In genomic region chr12:14841761-14842160, GRCh38 we compare ENCODE assay signal across 11 cellular contexts. TPM values are rescaled to one million over a fixed set of nuclear protein-coding genes. Genes with fewer than 3 reads are reported as not detected.
DNase-seq lines count a peak whose midpoint lies in the region; ATAC-seq and TF ChIP-seq lines count a peak whose summit lies in the region.
"Had no signal": no experiment of that assay in that cellular context is flagged by ENCODE, and none has a peak within 500 bp of the region (broad histone marks: within the 10 kb centered on the region; RNA-seq: fewer than 3 reads in every experiment).

No MANE protein-coding gene starts in this region.

- peak; percentile 78 for ATAC-seq in left lobe of liver
- no peak for ATAC-seq in HG03354 (IDR thresholded peaks at IDR 0.05; ENCODE audit: poor library complexity, severe bottlenecking, unreplicated experiment)
- ATAC-seq: natural killer cell had no signal

- no peak overlapping the region for H3K27ac Mint-ChIP-seq in endodermal cell
- H3K27ac Mint-ChIP-seq in T-helper 2 cell treated with Interferon-gamma antibody and Interleukin-4, amounts not matched to agents 5 μg/mL and 100 μg/mL, for 36 hours = no peak overlapping the region
- H3K27ac Mint-ChIP-seq: natural killer cell had no signal

- WGBS in endodermal cell (ENCODE audit: insufficient coverage in 1 of 2, insufficient read length in 1 of 2), 2 experiments = 84 to 100% methylated on average over 2 to 3 of the region's 3 CpGs
- whole genome bisulfite sequencing in tibial nerve, 2 donors = 24 to 30% methylated on average over 3 of the region's 3 CpGs

- H3K9me3 Mint-ChIP-seq in endodermal cell = no peaks in the 10 kb centered on the region
- no peaks in the 10 kb centered on the region for H3K9me3 Mint-ChIP-seq in T-helper 2 cell treated with Interferon-gamma antibody and Interleukin-4, amounts not matched to agents 5 μg/mL and 100 μg/mL, for 36 hours
- H3K9me3 Mint-ChIP-seq: natural killer cell had no signal

- peak in 1 of 2 donors; percentile 14 for TF ChIP-seq POLR2A in tibial nerve (IDR thresholded peaks at IDR 0.05)

- no peaks in the 10 kb centered on the region for H3K27me3 Mint-ChIP-seq in endodermal cell (ENCODE audit: insufficient read depth)
- peaks cover 17% of the 10 kb centered on the region for H3K27me3 Mint-ChIP-seq in T-helper 2 cell treated with Interferon-gamma antibody and Interleukin-4, amounts not matched to agents 5 μg/mL and 100 μg/mL, for 36 hours (ENCODE audit: low read depth)

- no peak overlapping the region for H3K27ac ChIP-seq in endodermal cell (ENCODE audit: low read depth, low read length)
- H3K27ac ChIP-seq in tibial nerve = peak overlapping the region; percentile 17 to 75 (median 58)

- H3K4me3 Mint-ChIP-seq in endodermal cell = no peak overlapping the region
- no peak overlapping the region for H3K4me3 Mint-ChIP-seq in T-helper 2 cell treated with Interferon-gamma antibody and Interleukin-4, amounts not matched to agents 5 μg/mL and 100 μg/mL, for 36 hours
- H3K4me3 Mint-ChIP-seq: natural killer cell had no signal

- H3K4me3 ChIP-seq in endodermal cell (ENCODE audit: low read length) = no peak overlapping the region
- no peak overlapping the region for H3K4me3 ChIP-seq in tibial nerve

- H3K4me1 ChIP-seq in endodermal cell (ENCODE audit: control insufficient read depth, insufficient read depth, low read length) (no peaks in the 10 kb centered on the region), tibial nerve (peaks cover 0 to 53% (median 20%) of the 10 kb centered on the region in 4 donors)

- no peak overlapping the region for H3K9ac ChIP-seq in endodermal cell (ENCODE audit: extremely low read depth, low read length, poor library complexity, severe bottlenecking)

- H3K27me3 ChIP-seq in endodermal cell (ENCODE audit: control insufficient read depth, insufficient read depth, low read length, poor library complexity, severe bottlenecking) (no peaks in the 10 kb centered on the region), tibial nerve (no peaks in the 10 kb centered on the region)

- TF ChIP-seq CTCF in endodermal cell (conservative IDR thresholded peaks at IDR 0.05) = no peak
- TF ChIP-seq CTCF in tibial nerve (IDR thresholded peaks at IDR 0.05) = no peak

- H3K9me3 ChIP-seq in endodermal cell (ENCODE audit: control insufficient read depth, low read length) = no peaks in the 10 kb centered on the region
- no peaks in the 10 kb centered on the region for H3K9me3 ChIP-seq in tibial nerve

- peak; percentile 17 for DNase-seq in HuH-7.5 (ENCODE audit: low spot score)
- peak; percentile 59 for DNase-seq in endodermal cell
- DNase-seq in left lobe of liver (ENCODE audit: low spot score) = peak; percentile 87
- peak in 1 of 2 donors; percentile 53 for DNase-seq in tibial nerve (ENCODE audit: low spot score in 2 of 2)
- DNase-seq in T-helper 2 cell treated with Interferon-gamma antibody and Interleukin-4, amounts not matched to agents 5 μg/mL and 100 μg/mL, for 36 hours (ENCODE audit: low spot score) = no peak
- DNase-seq in stimulated activated CD4-positive, alpha-beta T cell treated with anti-CD3 and anti-CD28 coated beads, Interleukin-15, amount 100 ng/mL, for 24 hours = no peak
- no peak for DNase-seq in activated gamma-delta T cell treated with Interleukin-2 at 50 U/mL for 16 hours
- DNase-seq: activated CD4-positive, alpha-beta T cell treated with anti-CD3 and anti-CD28 coated beads, Interleukin-2, amount 50 U/mL, for 4 hours; natural killer cell; NCI-H774 had no signal

- H3K36me3 Mint-ChIP-seq in endodermal cell (ENCODE audit: low read depth) = no peaks in the 10 kb centered on the region
- H3K36me3 Mint-ChIP-seq in T-helper 2 cell treated with Interferon-gamma antibody and Interleukin-4, amounts not matched to agents 5 μg/mL and 100 μg/mL, for 36 hours (ENCODE audit: low read depth) = no peaks in the 10 kb centered on the region
- H3K36me3 Mint-ChIP-seq: natural killer cell had no signal

- peaks cover 4% of the 10 kb centered on the region for H3K4me1 Mint-ChIP-seq in endodermal cell
- peaks cover 4% of the 10 kb centered on the region for H3K4me1 Mint-ChIP-seq in T-helper 2 cell treated with Interferon-gamma antibody and Interleukin-4, amounts not matched to agents 5 μg/mL and 100 μg/mL, for 36 hours (ENCODE audit: low read depth)

- no peaks in the 10 kb centered on the region for H3K36me3 ChIP-seq in endodermal cell (ENCODE audit: control insufficient read depth, insufficient read depth, low read length)
- H3K36me3 ChIP-seq in tibial nerve = no peaks in the 10 kb centered on the region

- peak; percentile 62 to 84 for TF ChIP-seq EP300 in tibial nerve (IDR thresholded peaks at IDR 0.05)

RNA-seq across cellular contexts. Expression of gene ART4, which starts 1.6 kb away (rescaled TPM):
- total RNA-seq in endodermal cell (not detected), left lobe of liver (27.5 TPM), tibial nerve (1 to 10 TPM in 2 of 4 donors, under 1 TPM in 2; under 0.01 to 5.9 (median 1.4) TPM)
- polyA plus RNA-seq in endodermal cell (2013, experiment 1 of 2) = 1.1 TPM
- polyA plus RNA-seq in endodermal cell (2013, experiment 2 of 2) = 0.87 TPM
- total RNA-seq: natural killer cell had no signal

RNA-seq across cellular contexts. Expression of gene SMCO3, which starts 27.8 kb away (rescaled TPM):
- total RNA-seq in endodermal cell (not detected), left lobe of liver (0.53 TPM), tibial nerve (10 to 100 TPM in 1 of 4 donors, 1 to 10 TPM in 3; 1.2 to 10.5 (median 6.2) TPM)
- not detected for polyA plus RNA-seq in endodermal cell (2013, experiment 1 of 2)
- not detected for polyA plus RNA-seq in endodermal cell (2013, experiment 2 of 2)
- total RNA-seq: natural killer cell had no signal

RNA-seq across cellular contexts. Expression of gene C12orf60, which starts 38.3 kb away (rescaled TPM):
- total RNA-seq in endodermal cell = 1 to 10 TPM; 2.5 to 3.3 TPM
- 4.3 TPM for polyA plus RNA-seq in endodermal cell (2013, experiment 1 of 2)
- polyA plus RNA-seq in endodermal cell (2013, experiment 2 of 2) = 4.2 TPM
- 0.33 TPM for total RNA-seq in left lobe of liver
- total RNA-seq in tibial nerve = 1 to 10 TPM in 1 of 4 donors, under 1 TPM in 3; 0.20 to 2.1 (median 0.89) TPM

RNA-seq across cellular contexts. Expression of gene WBP11, which starts 38.5 kb away (rescaled TPM):
- total RNA-seq in endodermal cell (100 to 1,000 TPM in 1 of 2 donors, 10 to 100 TPM in 1; 97.4 to 150 TPM), left lobe of liver (15.9 TPM), tibial nerve (10 to 100 TPM; 11.7 to 22.6 (median 19.2) TPM)
- polyA plus RNA-seq in endodermal cell (2013, experiment 1 of 2) = 56.6 TPM
- 63.5 TPM for polyA plus RNA-seq in endodermal cell (2013, experiment 2 of 2)

RNA-seq across cellular contexts. Expression of gene MGP, which starts 43.9 kb away (rescaled TPM):
- total RNA-seq in endodermal cell (not detected), left lobe of liver (5.5 TPM), tibial nerve (100 to 1,000 TPM; 187 to 759 (median 492) TPM)
- 1.2 TPM for polyA plus RNA-seq in endodermal cell (2013, experiment 1 of 2)
- polyA plus RNA-seq in endodermal cell (2013, experiment 2 of 2) = not detected

Comparison
In these comparisons a context has a peak if more than half of its experiments do, and no peak if none do; other contexts are left out.
1. DNase-seq: peak in HuH-7.5 (single experiment), endodermal cell (single experiment) and left lobe of liver (single experiment); none in T-helper 2 cell treated with Interferon-gamma antibody and Interleukin-4, amounts not matched to agents 5 μg/mL and 100 μg/mL, for 36 hours (single experiment), stimulated activated CD4-positive, alpha-beta T cell treated with anti-CD3 and anti-CD28 coated beads, Interleukin-15, amount 100 ng/mL, for 24 hours (single experiment) and activated gamma-delta T cell treated with Interleukin-2 at 50 U/mL for 16 hours (single experiment).